ENCODE assay signal across 9 cellular contexts in the genomic region with DNA sequence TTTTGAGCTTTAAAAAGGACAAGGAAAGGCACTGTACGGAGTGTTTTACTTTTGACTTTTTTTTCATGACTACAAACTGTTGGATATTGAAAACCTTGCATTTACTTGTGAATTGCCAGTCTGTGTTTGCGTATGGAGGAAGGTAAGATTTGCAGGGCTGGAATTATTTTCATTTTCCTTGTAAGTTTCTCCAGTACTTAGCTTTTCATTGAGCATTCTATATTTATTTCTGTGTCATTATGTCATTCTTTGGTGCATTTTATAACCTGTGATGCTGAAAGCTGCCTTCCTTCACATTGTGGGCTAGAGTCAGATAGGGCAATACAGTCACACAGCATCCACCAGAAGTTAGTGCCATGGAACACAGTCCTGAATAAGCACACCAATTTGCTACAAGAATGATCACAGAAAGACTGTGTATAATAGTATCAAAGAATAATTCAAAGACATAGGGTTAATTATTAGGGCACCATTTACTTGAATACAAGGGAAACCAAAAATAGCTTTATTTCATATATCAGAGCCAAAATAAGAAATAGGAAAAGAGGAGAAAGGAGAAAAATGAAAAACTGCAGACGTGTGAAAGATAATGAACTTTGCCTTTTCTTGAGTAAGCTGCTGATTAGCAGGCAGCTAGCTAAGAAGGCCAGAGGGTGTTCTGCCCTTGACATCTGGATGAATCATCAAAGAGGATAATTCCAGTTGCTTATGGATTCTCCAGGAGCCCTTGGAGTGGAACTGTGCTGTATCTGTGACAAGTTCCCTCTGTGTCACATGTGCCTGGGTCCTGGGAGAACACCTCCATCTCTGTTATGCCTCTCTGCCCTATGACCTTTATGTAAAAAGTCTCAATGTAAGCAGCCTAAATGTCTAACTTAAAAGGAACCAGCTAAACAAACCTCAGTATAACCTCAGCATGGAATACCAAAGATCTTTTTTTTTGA. TPM values are rescaled to one million over a fixed set of nuclear protein-coding genes. Genes with fewer than 3 reads are reported as not detected.
DNase-seq lines count a peak whose midpoint lies in the region; ATAC-seq and TF ChIP-seq lines count a peak whose summit lies in the region.
"Had no signal": no experiment of that assay in that cellular context is flagged by ENCODE, and none has a peak within 500 bp of the region (broad histone marks: within the 10 kb centered on the region; RNA-seq: fewer than 3 reads in every experiment).

No MANE protein-coding gene starts in this region.

- H3K4me3 ChIP-seq in Peyer's patch (peak overlapping the region in 3 of 4 donors; percentile 20 to 47 (median 41)), epithelial cell of proximal tubule (ENCODE audit: low read depth, low read length) (no peak overlapping the region), osteoblast (ENCODE audit: insufficient read depth, low read length) (no peak overlapping the region)

- H3K4me1 ChIP-seq in Peyer's patch (peaks cover 0 to 15% (median 2%) of the 10 kb centered on the region in 4 donors), osteoblast (ENCODE audit: insufficient read depth, low read length) (peaks cover 23% of the 10 kb centered on the region)

- no peak for ATAC-seq in GM18498 (IDR thresholded peaks at IDR 0.05; ENCODE audit: unreplicated experiment)

- H3K27me3 ChIP-seq in Peyer's patch = no peaks in the 10 kb centered on the region
- H3K27me3 ChIP-seq in osteoblast (ENCODE audit: insufficient read depth, low read length) = no peaks in the 10 kb centered on the region

- H2AFZ ChIP-seq in osteoblast (ENCODE audit: low read length) = peak overlapping the region; percentile 55

- H3K36me3 ChIP-seq in Peyer's patch (no peaks in the 10 kb centered on the region), osteoblast (ENCODE audit: insufficient read depth, low read length) (no peaks in the 10 kb centered on the region)

- in situ Hi-C loops in Caki2 (cut with HindIII; ENCODE audit: low pct_unique_long_range_greater_than_20kb, low sequenced_read_pairs) (loop anchor here (25.0 kb wide), 1 partner anchor 480 kb away; no protein-coding TSS in a partner anchor), G401 (cut with HindIII; ENCODE audit: low sequenced_read_pairs) (no loop called here)

- H4K20me1 ChIP-seq in osteoblast (ENCODE audit: insufficient read depth, low read length) = no peaks in the 10 kb centered on the region

- peak overlapping the region; percentile 14 for H3K4me2 ChIP-seq in osteoblast (ENCODE audit: insufficient read depth, low read length)

- TF ChIP-seq POLR2A in Peyer's patch (IDR thresholded peaks at IDR 0.05) = peak in 1 of 2 donors; percentile 62

- H3K27ac ChIP-seq in Peyer's patch (peak overlapping the region in 3 of 4 donors; percentile 76 to 87 (median 86)), osteoblast (ENCODE audit: low read depth, low read length) (peak overlapping the region; percentile 35)

- TF ChIP-seq CTCF in Peyer's patch (IDR thresholded peaks at IDR 0.05) (peak in 1 of 6 experiments; percentile 7), epithelial cell of proximal tubule (conservative IDR thresholded peaks at IDR 0.05; ENCODE audit: low read depth, low read length) (no peak), osteoblast (IDR thresholded peaks at IDR 0.05; ENCODE audit: extremely low read depth, low read depth, low read length) (no peak)

- H3K79me2 ChIP-seq in osteoblast (ENCODE audit: insufficient read depth, low read length) = no peaks in the 10 kb centered on the region

- DNase-seq in Caki2 (ENCODE audit: low read depth) (peak; percentile 76), Peyer's patch (peak in 1 of 3 donors; percentile 71), epithelial cell of proximal tubule (ENCODE audit: low read depth) (peak; percentile 42), osteoblast (ENCODE audit: insufficient read length, low spot score, missing footprints) (no peak), G401 (ENCODE audit: low spot score) (no peak), middle frontal gyrus (ENCODE audit: extremely low spot score, low spot score) (no peak)
- no peak for DNase-seq in activated CD4-positive, alpha-beta T cell treated with anti-CD3 and anti-CD28 coated beads, Interleukin-2, amount 50 U/mL, for 1 hour
- DNase-seq: mesendoderm had no signal

- H3K9me3 ChIP-seq in Peyer's patch (no peaks in the 10 kb centered on the region), osteoblast (ENCODE audit: low read depth, low read length) (no peaks in the 10 kb centered on the region)

RNA-seq across cellular contexts. Expression of gene FAM20B, which starts 8.0 kb away (rescaled TPM):
- 17.3 and 17.5 TPM in 2 replicates for total RNA-seq in Caki2 (2014; rRNA removed; shearing (Covaris generic); ENCODE audit: low replicate concordance)
- total RNA-seq in Peyer's patch (10 to 100 TPM; 13.8 to 18.8 (median 17.2) TPM), epithelial cell of proximal tubule (18.0 and 23.4 TPM in 2 replicates), osteoblast (43.1 and 43.9 TPM in 2 replicates)
- 9.3 and 19.7 TPM in 2 replicates for total RNA-seq in G401 (2014; rRNA removed; shearing (Covaris generic))

Comparison
In these comparisons a context has a peak if more than half of its experiments do, and no peak if none do; other contexts are left out.
1. DNase-seq: peak in Caki2 (single experiment) and epithelial cell of proximal tubule (single experiment); none in osteoblast (single experiment), G401 (single experiment), middle frontal gyrus (single experiment) and activated CD4-positive, alpha-beta T cell treated with anti-CD3 and anti-CD28 coated beads, Interleukin-2, amount 50 U/mL, for 1 hour (single experiment).
2. H3K4me3 ChIP-seq: peak in Peyer's patch (3 of 4); none in epithelial cell of proximal tubule (single experiment) and osteoblast (single experiment).